In the genomic region with DNA sequence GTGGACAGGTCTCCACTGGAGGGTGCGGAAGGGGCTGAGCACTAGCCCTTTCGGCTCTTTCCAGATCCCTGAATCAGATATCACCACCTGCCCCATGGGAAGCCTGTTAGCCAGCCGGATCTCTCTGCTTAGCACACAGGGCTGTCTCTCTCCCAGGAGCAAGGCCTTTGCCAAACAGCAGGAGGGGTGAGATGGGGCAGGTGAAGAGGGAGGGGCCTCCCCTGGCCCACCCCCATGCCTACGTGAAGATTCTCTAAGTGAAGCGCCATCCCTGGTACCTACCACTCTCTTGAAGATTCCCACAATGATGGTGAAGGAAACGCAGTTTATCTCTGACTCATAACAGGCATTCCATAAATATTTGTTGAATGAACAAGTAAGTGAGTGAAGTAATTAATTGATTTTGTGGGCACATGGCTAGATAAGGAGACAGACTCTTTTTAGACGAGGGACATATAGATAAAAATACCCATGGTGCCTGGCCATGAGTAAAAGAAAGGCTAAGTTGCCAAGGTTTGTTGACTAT, we compare ENCODE assay signal across 1 cellular context.
TF ChIP-seq lines count a peak whose summit lies in the region.

No MANE protein-coding gene starts in this region.

TF ChIP-seq in IMR-90, 13 proteins besides CTCF, POLR2A, EP300 and RAD21 (continued from another document):
- TF ChIP-seq, protein P1, sequence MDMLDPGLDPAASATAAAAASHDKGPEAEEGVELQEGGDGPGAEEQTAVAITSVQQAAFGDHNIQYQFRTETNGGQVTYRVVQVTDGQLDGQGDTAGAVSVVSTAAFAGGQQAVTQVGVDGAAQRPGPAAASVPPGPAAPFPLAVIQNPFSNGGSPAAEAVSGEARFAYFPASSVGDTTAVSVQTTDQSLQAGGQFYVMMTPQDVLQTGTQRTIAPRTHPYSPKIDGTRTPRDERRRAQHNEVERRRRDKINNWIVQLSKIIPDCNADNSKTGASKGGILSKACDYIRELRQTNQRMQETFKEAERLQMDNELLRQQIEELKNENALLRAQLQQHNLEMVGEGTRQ (IDR thresholded peaks at IDR 0.05; ENCODE audit: low read depth, low read length): no peak
- TF ChIP-seq NFE2L2 (IDR thresholded peaks at IDR 0.05; ENCODE audit: low read depth, low read length) (no peak), MAZ (IDR thresholded peaks at IDR 0.05; ENCODE audit: borderline replicate concordance, low read depth, low read length) (no peak), MAFK (IDR thresholded peaks at IDR 0.05; ENCODE audit: low read depth, low read length) (no peak), BHLHE40 (IDR thresholded peaks at IDR 0.05; ENCODE audit: low read depth, low read length) (no peak), RCOR1 (IDR thresholded peaks at IDR 0.05; ENCODE audit: insufficient replicate concordance, low read length) (no peak), RFX5 (IDR thresholded peaks at IDR 0.05; ENCODE audit: low read depth, low read length) (no peak), FOS (IDR thresholded peaks at IDR 0.05; ENCODE audit: low read depth, low read length) (no peak), SMC3 (IDR thresholded peaks at IDR 0.05; ENCODE audit: low read depth, low read length) (no peak), CEBPB (IDR thresholded peaks at IDR 0.05; ENCODE audit: low read depth, low read length) (no peak), MXI1 (IDR thresholded peaks at IDR 0.05; ENCODE audit: borderline replicate concordance, low read depth, low read length) (no peak)
- TF ChIP-seq, protein P2, sequence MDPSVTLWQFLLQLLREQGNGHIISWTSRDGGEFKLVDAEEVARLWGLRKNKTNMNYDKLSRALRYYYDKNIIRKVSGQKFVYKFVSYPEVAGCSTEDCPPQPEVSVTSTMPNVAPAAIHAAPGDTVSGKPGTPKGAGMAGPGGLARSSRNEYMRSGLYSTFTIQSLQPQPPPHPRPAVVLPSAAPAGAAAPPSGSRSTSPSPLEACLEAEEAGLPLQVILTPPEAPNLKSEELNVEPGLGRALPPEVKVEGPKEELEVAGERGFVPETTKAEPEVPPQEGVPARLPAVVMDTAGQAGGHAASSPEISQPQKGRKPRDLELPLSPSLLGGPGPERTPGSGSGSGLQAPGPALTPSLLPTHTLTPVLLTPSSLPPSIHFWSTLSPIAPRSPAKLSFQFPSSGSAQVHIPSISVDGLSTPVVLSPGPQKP (IDR thresholded peaks at IDR 0.05; ENCODE audit: borderline replicate concordance, low read depth, low read length): no peak
